Comparison of ENCODE assay signal across 34 cellular contexts in genomic region chr6:42162812-42163211, GRCh38. TPM values are rescaled to one million over a fixed set of nuclear protein-coding genes. Genes with fewer than 3 reads are reported as not detected.
"Had no signal": no experiment of that assay in that cellular context is flagged by ENCODE, and none has a peak within 500 bp of the region (broad histone marks: within the 10 kb centered on the region; RNA-seq: fewer than 3 reads in every experiment).

No MANE protein-coding gene starts in this region.

- H3K4me1 ChIP-seq: ascending aorta had no signal

- H3K27ac Mint-ChIP-seq: activated CD4-positive, alpha-beta memory T cell treated with anti-CD3 and anti-CD28 coated beads, Interleukin-2, amount 10 ng/mL, durations not matched to agents 7 days and 5 days; activated CD4-positive, alpha-beta T cell treated with anti-CD3 and anti-CD28 coated beads for 36 hours; activated CD4-positive, alpha-beta T cell treated with anti-CD3 and anti-CD28 coated beads, Interleukin-2, amount 10 ng/mL, durations not matched to agents 7 days and 5 days; activated CD8-positive, alpha-beta memory T cell treated with anti-CD3 and anti-CD28 coated beads, Interleukin-2, amount 10 ng/mL, durations not matched to agents 7 days and 5 days; activated naive CD4-positive, alpha-beta T cell treated with anti-CD3 and anti-CD28 coated beads, Interleukin-2, amount 50 U/mL, for 24 hours; activated naive CD8-positive, alpha-beta T cell treated with anti-CD3 and anti-CD28 coated beads, Interleukin-2, amount 10 ng/mL, durations not matched to agents 7 days and 5 days; T-helper 2 cell treated with Interferon-gamma antibody and Interleukin-4, amounts not matched to agents 5 μg/mL and 100 μg/mL, for 36 hours; WTC11 had no signal

- H3K36me3 ChIP-seq: ascending aorta, cardiac muscle cell, SJCRH30 had no signal

- ATAC-seq: activated CD4-positive, alpha-beta T cell treated with anti-CD3 and anti-CD28 coated beads for 36 hours; activated CD4-positive, CD25-positive, alpha-beta regulatory T cell treated with anti-CD3 and anti-CD28 coated beads, Interleukin-2, amount 50 U/mL, for 24 hours; activated CD8-positive, alpha-beta memory T cell treated with anti-CD3 and anti-CD28 coated beads, Interleukin-2, amount 10 ng/mL, durations not matched to agents 7 days and 5 days; Panc1 had no signal

- H3K27me3 ChIP-seq: ascending aorta, cardiac muscle cell, SJCRH30 had no signal

- H3K27me3 Mint-ChIP-seq: activated naive CD4-positive, alpha-beta T cell treated with anti-CD3 and anti-CD28 coated beads, Interleukin-2, amount 50 U/mL, for 24 hours had no signal

- H3K27ac ChIP-seq: ascending aorta, cardiac muscle cell, SJCRH30, SK-N-MC had no signal

- H3K4me3 Mint-ChIP-seq: activated CD4-positive, alpha-beta memory T cell treated with anti-CD3 and anti-CD28 coated beads, Interleukin-2, amount 10 ng/mL, durations not matched to agents 7 days and 5 days; activated CD4-positive, alpha-beta T cell treated with anti-CD3 and anti-CD28 coated beads for 36 hours; activated CD4-positive, alpha-beta T cell treated with anti-CD3 and anti-CD28 coated beads, Interleukin-2, amount 10 ng/mL, durations not matched to agents 7 days and 5 days; activated CD8-positive, alpha-beta memory T cell treated with anti-CD3 and anti-CD28 coated beads, Interleukin-2, amount 10 ng/mL, durations not matched to agents 7 days and 5 days; activated naive CD4-positive, alpha-beta T cell treated with anti-CD3 and anti-CD28 coated beads, Interleukin-2, amount 50 U/mL, for 24 hours; activated naive CD8-positive, alpha-beta T cell treated with anti-CD3 and anti-CD28 coated beads, Interleukin-2, amount 10 ng/mL, durations not matched to agents 7 days and 5 days; central memory CD8-positive, alpha-beta T cell; T-helper 2 cell treated with Interferon-gamma antibody and Interleukin-4, amounts not matched to agents 5 μg/mL and 100 μg/mL, for 36 hours; WTC11 had no signal

- H3K4me3 ChIP-seq: ascending aorta, cardiac muscle cell, SJCRH30, SK-N-MC had no signal

- H3K9me3 Mint-ChIP-seq: activated CD4-positive, alpha-beta memory T cell treated with anti-CD3 and anti-CD28 coated beads, Interleukin-2, amount 10 ng/mL, durations not matched to agents 7 days and 5 days; activated CD4-positive, alpha-beta T cell treated with anti-CD3 and anti-CD28 coated beads, Interleukin-2, amount 10 ng/mL, durations not matched to agents 7 days and 5 days; activated naive CD4-positive, alpha-beta T cell treated with anti-CD3 and anti-CD28 coated beads, Interleukin-2, amount 50 U/mL, for 24 hours; activated naive CD8-positive, alpha-beta T cell treated with anti-CD3 and anti-CD28 coated beads, Interleukin-2, amount 10 ng/mL, durations not matched to agents 7 days and 5 days; central memory CD8-positive, alpha-beta T cell; T-helper 2 cell treated with Interferon-gamma antibody and Interleukin-4, amounts not matched to agents 5 μg/mL and 100 μg/mL, for 36 hours; WTC11 had no signal

- FAIRE-seq: TTC549 had no signal

- DNase-seq: activated CD4-positive, alpha-beta memory T cell treated with anti-CD3 and anti-CD28 coated beads, Interleukin-2, amount 10 ng/mL, durations not matched to agents 7 days and 5 days; activated CD4-positive, alpha-beta T cell treated with anti-CD3 and anti-CD28 coated beads for 36 hours; activated CD4-positive, alpha-beta T cell treated with anti-CD3 and anti-CD28 coated beads, Interleukin-2, amount 10 ng/mL, durations not matched to agents 7 days and 5 days; activated CD8-positive, alpha-beta memory T cell treated with anti-CD3 and anti-CD28 coated beads for 24 hours; activated CD8-positive, alpha-beta memory T cell treated with anti-CD3 and anti-CD28 coated beads, Interleukin-2, amount 10 ng/mL, durations not matched to agents 7 days and 5 days; activated CD8-positive, alpha-beta memory T cell treated with anti-CD3 and anti-CD28 coated beads, Interleukin-2, amount 50 U/mL, for 48 hours; activated effector memory CD4-positive, alpha-beta T cell treated with anti-CD3 and anti-CD28 coated beads, Interleukin-2, amount 50 U/mL, for 16 hours; activated naive CD4-positive, alpha-beta T cell; activated naive CD8-positive, alpha-beta T cell treated with anti-CD3 and anti-CD28 coated beads, Interleukin-2, amount 10 ng/mL, durations not matched to agents 7 days and 5 days; activated T-cell treated with anti-CD3 and anti-CD28 coated beads, Interleukin-2, amount 50 U/mL, for 48 hours; amygdala; NCI-H1105; NCI-H1417 treated with DMSO at 0.1 percent for 48 hours; NCI-H1930; NCI-H2081 treated with DMSO at 0.1 percent for 48 hours; NCI-H226; NCI-H446 treated with DMSO at 0.1 percent for 48 hours; NCI-H524 treated with DMSO at 0.1 percent for 48 hours; SHP77; SJCRH30 had no signal

- H3K9me3 ChIP-seq: ascending aorta, SJCRH30 had no signal

- H3K4me1 Mint-ChIP-seq: activated CD4-positive, alpha-beta memory T cell treated with anti-CD3 and anti-CD28 coated beads, Interleukin-2, amount 10 ng/mL, durations not matched to agents 7 days and 5 days; activated naive CD4-positive, alpha-beta T cell treated with anti-CD3 and anti-CD28 coated beads, Interleukin-2, amount 50 U/mL, for 24 hours had no signal

- H3K36me3 Mint-ChIP-seq: activated CD8-positive, alpha-beta memory T cell treated with anti-CD3 and anti-CD28 coated beads, Interleukin-2, amount 10 ng/mL, durations not matched to agents 7 days and 5 days; activated naive CD4-positive, alpha-beta T cell treated with anti-CD3 and anti-CD28 coated beads, Interleukin-2, amount 50 U/mL, for 24 hours; activated naive CD8-positive, alpha-beta T cell treated with anti-CD3 and anti-CD28 coated beads, Interleukin-2, amount 10 ng/mL, durations not matched to agents 7 days and 5 days; WTC11 had no signal

RNA-seq across cellular contexts. Expression of gene GUCA1A, which starts 10.4 kb away (rescaled TPM):
- total RNA-seq: activated CD4-positive, alpha-beta memory T cell treated with anti-CD3 and anti-CD28 coated beads, Interleukin-2, amount 10 ng/mL, durations not matched to agents 7 days and 5 days; activated CD4-positive, alpha-beta T cell treated with anti-CD3 and anti-CD28 coated beads for 36 hours; activated CD4-positive, alpha-beta T cell treated with anti-CD3 and anti-CD28 coated beads, Interleukin-2, amount 10 ng/mL, durations not matched to agents 7 days and 5 days; activated CD8-positive, alpha-beta memory T cell treated with anti-CD3 and anti-CD28 coated beads, Interleukin-2, amount 10 ng/mL, durations not matched to agents 7 days and 5 days; activated naive CD8-positive, alpha-beta T cell treated with anti-CD3 and anti-CD28 coated beads, Interleukin-2, amount 10 ng/mL, durations not matched to agents 7 days and 5 days; chondrocyte; M059J; RPMI7951; SJCRH30; T-helper 1 cell treated with Interleukin-12 subunit alpha and Interleukin-12 subunit beta and Interleukin-4 antibody, amounts not matched to agents 30 ng/mL and 1 ng/mL, for 36 hours had no signal

RNA-seq across cellular contexts. Expression of gene C6orf132, which starts 20.4 kb away (rescaled TPM):
- total RNA-seq: RPMI7951, SJCRH30 had no signal

RNA-seq across cellular contexts. Expression of gene GUCA1B, which starts 31.9 kb away (rescaled TPM):
- total RNA-seq: RPMI7951 had no signal
- polyA plus RNA-seq: cardiac muscle cell had no signal
